ENCODE assay signal across 12 cellular contexts in the genomic region with DNA sequence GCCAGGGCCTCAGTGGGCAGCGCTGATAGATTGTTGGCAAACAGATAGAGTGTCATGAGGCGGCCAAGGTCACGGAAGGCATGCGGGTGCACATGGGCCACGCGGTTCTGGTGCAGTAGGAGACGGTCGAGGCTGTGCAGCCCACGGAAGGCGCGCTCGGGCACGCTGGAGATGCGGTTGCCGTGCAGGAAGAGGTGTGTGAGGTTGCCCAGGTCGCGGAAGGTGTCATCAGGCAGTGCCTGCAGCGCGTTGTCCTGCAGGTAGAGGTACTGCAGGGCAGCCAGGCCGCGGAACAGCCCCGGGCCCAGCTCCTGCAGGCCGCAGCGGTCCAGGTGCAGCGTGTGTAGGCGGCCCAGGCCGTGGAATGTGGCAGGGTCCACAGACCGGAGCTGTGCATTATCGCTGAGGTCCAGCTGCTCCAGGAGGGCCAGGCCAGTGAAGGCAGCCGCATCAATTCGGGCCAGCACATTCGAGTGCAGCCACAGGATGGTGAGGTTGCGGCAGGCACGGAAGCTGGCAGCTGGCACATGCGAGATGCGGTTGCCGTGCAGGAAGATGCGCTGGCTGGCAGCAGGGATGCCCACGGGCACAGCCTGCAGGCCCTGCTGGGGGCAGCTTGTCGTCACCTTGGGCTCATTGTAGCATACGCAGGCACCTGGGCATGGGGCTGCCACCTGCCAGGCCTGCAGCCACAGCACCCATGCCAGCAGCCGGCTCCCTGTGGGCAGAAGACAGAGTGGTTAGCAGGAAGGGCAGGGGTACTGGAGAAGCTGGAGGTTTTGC. TPM values are rescaled to one million over a fixed set of nuclear protein-coding genes. Genes with fewer than 3 reads are reported as not detected.
DNase-seq lines count a peak whose midpoint lies in the region; ATAC-seq and TF ChIP-seq lines count a peak whose summit lies in the region.
"Had no signal": no experiment of that assay in that cellular context is flagged by ENCODE, and none has a peak within 500 bp of the region (broad histone marks: within the 10 kb centered on the region; RNA-seq: fewer than 3 reads in every experiment).

No MANE protein-coding gene starts in this region.

- no peak for TF ChIP-seq CTCF in heart right ventricle (IDR thresholded peaks at IDR 0.05)

- H3K27me3 Mint-ChIP-seq in activated CD8-positive, alpha-beta T cell treated with anti-CD3 and anti-CD28 coated beads, Interleukin-2, amount 10 ng/mL, durations not matched to agents 7 days and 5 days (ENCODE audit: low read depth): no peaks in the 10 kb centered on the region

- peaks cover 52 to 96% (median 59%) of the 10 kb centered on the region in 9 donors for H3K4me1 ChIP-seq in heart right ventricle

- DNase-seq in heart right ventricle (no peak), left ventricle myocardium superior (no peak), NCI-H2081 treated with DMSO at 0.1 percent for 48 hours (lab: John Stamatoyannopoulos, UW) (no peak)
- DNase-seq in activated CD8-positive, alpha-beta T cell treated with anti-CD3 and anti-CD28 coated beads, Interleukin-2, amount 10 ng/mL, durations not matched to agents 7 days and 5 days: peak; percentile 32
- DNase-seq: activated gamma-delta T cell, NCI-H526 treated with DMSO at 0.1 percent for 48 hours had no signal

- H3K9me3 ChIP-seq in heart right ventricle: no peaks in the 10 kb centered on the region
- H3K9me3 ChIP-seq: esophagus muscularis mucosa had no signal

- H3K36me3 Mint-ChIP-seq in activated CD8-positive, alpha-beta T cell treated with anti-CD3 and anti-CD28 coated beads, Interleukin-2, amount 10 ng/mL, durations not matched to agents 7 days and 5 days (ENCODE audit: low read depth): no peaks in the 10 kb centered on the region

- H3K36me3 ChIP-seq in heart right ventricle: no peaks in the 10 kb centered on the region
- H3K36me3 ChIP-seq: esophagus muscularis mucosa had no signal

- peak overlapping the region in 6 of 10 donors; percentile 23 to 71 (median 52) for H3K27ac ChIP-seq in heart right ventricle

- ATAC-seq in heart right ventricle (no peak), left ventricle myocardium superior (no peak), esophagus mucosa (peak; percentile 12), HG02852 (IDR thresholded peaks at IDR 0.05; ENCODE audit: unreplicated experiment) (no peak), HG02840 (IDR thresholded peaks at IDR 0.05; ENCODE audit: low FRiP score, unreplicated experiment) (no peak), GM21447 (IDR thresholded peaks at IDR 0.05; ENCODE audit: unreplicated experiment) (no peak)
- ATAC-seq in activated CD8-positive, alpha-beta T cell treated with anti-CD3 and anti-CD28 coated beads, Interleukin-2, amount 10 ng/mL, durations not matched to agents 7 days and 5 days: no peak
- ATAC-seq: GM12878 had no signal

- peak overlapping the region; percentile 57 for H3K4me3 Mint-ChIP-seq in activated CD8-positive, alpha-beta T cell treated with anti-CD3 and anti-CD28 coated beads, Interleukin-2, amount 10 ng/mL, durations not matched to agents 7 days and 5 days

- WGBS in heart right ventricle, 2 donors: 96% methylated on average over 42 of the region's 42 CpGs

- POLR2A ChIA-PET in activated CD8-positive, alpha-beta T cell treated with anti-CD3 and anti-CD28 coated beads, Interleukin-2, amount 10 ng/mL, durations not matched to agents 7 days and 5 days (lab: Charles Lee): no interaction called here

- peak overlapping the region; percentile 97 for H3K27ac Mint-ChIP-seq in activated CD8-positive, alpha-beta T cell treated with anti-CD3 and anti-CD28 coated beads, Interleukin-2, amount 10 ng/mL, durations not matched to agents 7 days and 5 days

- no peaks in the 10 kb centered on the region for H3K9me3 Mint-ChIP-seq in activated CD8-positive, alpha-beta T cell treated with anti-CD3 and anti-CD28 coated beads, Interleukin-2, amount 10 ng/mL, durations not matched to agents 7 days and 5 days (ENCODE audit: insufficient read depth)

- CTCF ChIA-PET in activated CD8-positive, alpha-beta T cell treated with anti-CD3 and anti-CD28 coated beads, Interleukin-2, amount 10 ng/mL, durations not matched to agents 7 days and 5 days (lab: Charles Lee): no interaction called here

- H3K4me1 Mint-ChIP-seq in activated CD8-positive, alpha-beta T cell treated with anti-CD3 and anti-CD28 coated beads, Interleukin-2, amount 10 ng/mL, durations not matched to agents 7 days and 5 days (ENCODE audit: low read depth): peaks cover 58% of the 10 kb centered on the region

- intact Hi-C loops in heart right ventricle (cut with DNase I): loop anchor here in 4 of 10 donors (5.0 kb wide), 1 partner anchor 35 kb away; no protein-coding TSS in a partner anchor
- intact Hi-C loops in left ventricle myocardium superior (cut with micrococcal nuclease): no loop called here

- no peaks in the 10 kb centered on the region for H3K27me3 ChIP-seq in heart right ventricle
- H3K27me3 ChIP-seq: esophagus muscularis mucosa had no signal

- peak overlapping the region in 1 of 10 donors; percentile 39 for H3K4me3 ChIP-seq in heart right ventricle
- H3K4me3 ChIP-seq: GM12878 had no signal

RNA-seq across cellular contexts. Expression of gene RTN4R, which starts 25.5 kb away (rescaled TPM):
- 1 to 10 TPM in 5 of 10 donors, under 1 TPM in 5; 0.56 to 2.5 (median 0.93) TPM for total RNA-seq in heart right ventricle
- polyA plus RNA-seq in heart right ventricle: 1 to 10 TPM in 1 of 2 donors, under 1 TPM in 1; 0.59 to 1.5 TPM
- 1.2 TPM for total RNA-seq in left ventricle myocardium superior
- total RNA-seq in activated CD8-positive, alpha-beta T cell treated with anti-CD3 and anti-CD28 coated beads, Interleukin-2, amount 10 ng/mL, durations not matched to agents 7 days and 5 days: 1 to 10 TPM; 3.7 to 3.8 TPM
- total RNA-seq in esophagus mucosa: 3.9 TPM
